18 cellular contexts compared by ENCODE assay signal in the genomic region with DNA sequence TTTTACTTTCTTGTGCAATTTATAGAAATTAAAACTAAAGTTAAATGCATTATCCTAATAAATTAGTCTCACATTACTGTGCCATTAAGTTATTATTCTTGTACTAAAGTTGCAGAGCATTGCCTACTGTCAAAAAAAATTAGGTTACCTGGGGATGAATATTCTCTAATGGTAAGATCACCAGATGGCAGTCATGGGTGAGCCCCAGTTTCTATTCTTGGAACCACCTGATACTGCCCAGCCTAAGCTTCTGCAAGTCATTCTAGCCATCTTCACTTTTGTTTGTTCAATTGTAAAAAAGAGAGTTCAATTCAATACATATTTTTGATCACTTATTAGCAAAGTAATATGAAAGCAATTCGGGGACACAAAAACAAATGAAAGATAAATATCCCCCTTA.
"Had no signal": no experiment of that assay in that cellular context is flagged by ENCODE, and none has a peak within 500 bp of the region (broad histone marks: within the 10 kb centered on the region; RNA-seq: fewer than 3 reads in every experiment).

No MANE protein-coding gene starts in this region.

- H3K4me3 ChIP-seq: esophagus squamous epithelium, hepatocyte, lung, pancreas, right lobe of liver, suprapubic skin, thyroid gland had no signal

- DNase-seq: effector memory CD8-positive, alpha-beta T cell; esophagus squamous epithelium; foreskin keratinocyte; head of caudate nucleus; left colon; left ventricle myocardium superior; mesenchymal stem cell; midbrain; occipital lobe; pancreas; right lobe of liver; stimulated activated CD4-positive, alpha-beta T cell treated with anti-CD3 and anti-CD28 coated beads, Interleukin-4, amount 100 ng/mL, for 1 hour; stimulated activated CD8-positive, alpha-beta memory T cell treated with anti-CD3 and anti-CD28 coated beads, Interleukin-4, amount 100 ng/mL, for 48 hours; stimulated activated naive CD8-positive, alpha-beta T cell treated with anti-CD3 and anti-CD28 coated beads, Interleukin-15, Interleukin-2, amounts not matched to agents 100 U/mL and 50 U/mL, for 24 hours; thyroid gland had no signal
